ENCODE assay signal across 12 cellular contexts in genomic region chr7:155804431-155804831, GRCh38. TPM values are rescaled to one million over a fixed set of nuclear protein-coding genes. Genes with fewer than 3 reads are reported as not detected.
DNase-seq lines count a peak whose midpoint lies in the region; FAIRE-seq and TF ChIP-seq lines count a peak whose summit lies in the region.
"Had no signal": no experiment of that assay in that cellular context is flagged by ENCODE, and none has a peak within 500 bp of the region (broad histone marks: within the 10 kb centered on the region; RNA-seq: fewer than 3 reads in every experiment).

No MANE protein-coding gene starts in this region.

- H3K79me2 ChIP-seq in ACC112 (ENCODE audit: control insufficient read depth, insufficient read depth, low read length, unreplicated experiment) = no peaks in the 10 kb centered on the region
- H3K79me2 ChIP-seq in GM23248 (ENCODE audit: insufficient read depth) = no peaks in the 10 kb centered on the region
- no peaks in the 10 kb centered on the region for H3K79me2 ChIP-seq in astrocyte (ENCODE audit: insufficient read depth, low read length)

- no peaks in the 10 kb centered on the region for H3K9me2 ChIP-seq in GM23248 (ENCODE audit: insufficient read depth)

- no peak for DNase-seq in GM23248
- no peak for DNase-seq in astrocyte (ENCODE audit: low read depth)
- DNase-seq in mesothelial cell of epicardium (ENCODE audit: low spot score in 2 of 2, unreplicated experiment in 2 of 2) = no peak
- no peak for DNase-seq in NOMO-1 treated with dmso at 0.1 percent for 144 hours (lab: John Stamatoyannopoulos, UW; ENCODE audit: unreplicated experiment)
- no peak for DNase-seq in Calu3
- DNase-seq in stimulated activated naive CD4-positive, alpha-beta T cell treated with Interleukin-2 at 50 U/mL for 16 hours (lab: John Stamatoyannopoulos, UW) = no peak
- no peak for DNase-seq in stimulated activated CD4-positive, alpha-beta T cell treated with anti-CD3 and anti-CD28 coated beads, Interleukin-2, amount 100 ng/mL, for 48 hours
- DNase-seq: natural killer cell had no signal

- H3K36me3 ChIP-seq in ACC112 (ENCODE audit: insufficient read depth, low read length) = no peaks in the 10 kb centered on the region
- no peaks in the 10 kb centered on the region for H3K36me3 ChIP-seq in GM23248 (ENCODE audit: low read depth)
- H3K36me3 ChIP-seq in astrocyte (ENCODE audit: insufficient read depth, low read length) = no peaks in the 10 kb centered on the region

- H2AFZ ChIP-seq in ACC112 (ENCODE audit: low read length, unreplicated experiment) (no peak overlapping the region), GM23248 (peak overlapping the region; percentile 64; the same call in 1 of the 2 replicates), astrocyte (ENCODE audit: low read depth, low read length) (no peak overlapping the region)

- peaks cover 5% of the 10 kb centered on the region for H3K9me3 Mint-ChIP-seq in astrocyte (ENCODE audit: unreplicated experiment)
- no peaks in the 10 kb centered on the region for H3K9me3 Mint-ChIP-seq in mesothelial cell of epicardium
- no peaks in the 10 kb centered on the region for H3K9me3 Mint-ChIP-seq in Calu3 (ENCODE audit: low read depth, unreplicated experiment)
- H3K9me3 Mint-ChIP-seq: activated naive CD4-positive, alpha-beta T cell treated with anti-CD3 and anti-CD28 coated beads, Interleukin-2, amount 10 ng/mL, durations not matched to agents 7 days and 5 days; natural killer cell had no signal

- H3K27me3 Mint-ChIP-seq in astrocyte (ENCODE audit: low read depth, unreplicated experiment) (peaks cover 46% of the 10 kb centered on the region), mesothelial cell of epicardium (ENCODE audit: low read depth) (peaks cover 85% of the 10 kb centered on the region), Calu3 (ENCODE audit: unreplicated experiment) (peaks cover 10% of the 10 kb centered on the region)

- no peak for FAIRE-seq in astrocyte (lab: Jason Lieb, UNC)
- FAIRE-seq: TTC549 had no signal

- H3K9ac ChIP-seq in GM23248 = no peak overlapping the region
- no peak overlapping the region for H3K9ac ChIP-seq in astrocyte (ENCODE audit: low read length)

- peak overlapping the region; percentile 62 for H3K4me3 Mint-ChIP-seq in astrocyte (ENCODE audit: unreplicated experiment)
- H3K4me3 Mint-ChIP-seq in mesothelial cell of epicardium = peak overlapping the region; percentile 53
- no peak overlapping the region for H3K4me3 Mint-ChIP-seq in Calu3 (ENCODE audit: low read depth, unreplicated experiment)

- in situ Hi-C loops in GM23248 (cut with MboI) = no loop called here

- peaks cover 2% of the 10 kb centered on the region for H3K36me3 Mint-ChIP-seq in astrocyte (ENCODE audit: low read depth, unreplicated experiment)
- H3K36me3 Mint-ChIP-seq in mesothelial cell of epicardium = no peaks in the 10 kb centered on the region
- peaks cover 13% of the 10 kb centered on the region for H3K36me3 Mint-ChIP-seq in Calu3 (ENCODE audit: insufficient read depth, unreplicated experiment)
- H3K36me3 Mint-ChIP-seq: natural killer cell had no signal

- WGBS in GM23248 (ENCODE audit: low coverage in 1 of 2, low lambda C conversion rate in 2 of 2, missing lambda C conversion rate in 2 of 2), 2 experiments = 5 to 12% methylated on average over 12 to 17 of the region's 17 CpGs

- H3K27me3 ChIP-seq in ACC112 (ENCODE audit: insufficient read depth, low read length) = peaks cover 93% of the 10 kb centered on the region
- peaks cover 70% of the 10 kb centered on the region for H3K27me3 ChIP-seq in GM23248 (replicated peaks; ENCODE audit: insufficient read depth)
- H3K27me3 ChIP-seq in astrocyte (ENCODE audit: insufficient read depth, low read length) = peaks cover 59% of the 10 kb centered on the region

- H3K4me1 Mint-ChIP-seq in astrocyte (ENCODE audit: low read depth, unreplicated experiment) (peaks cover under 1% of the 10 kb centered on the region), mesothelial cell of epicardium (peaks cover 24% of the 10 kb centered on the region), Calu3 (ENCODE audit: low read depth, unreplicated experiment) (peaks cover 9% of the 10 kb centered on the region)
- H3K4me1 Mint-ChIP-seq: natural killer cell had no signal

- H4K20me1 ChIP-seq in GM23248 (ENCODE audit: insufficient read depth) (no peaks in the 10 kb centered on the region), astrocyte (ENCODE audit: insufficient read depth, low read length) (no peaks in the 10 kb centered on the region)

- H3K4me3 ChIP-seq in ACC112 (ENCODE audit: low read depth, low read length) (peak overlapping the region; percentile 79), GM23248 (peak overlapping the region; percentile 63), astrocyte (ENCODE audit: insufficient read depth, low read depth, low read length) (peak overlapping the region; percentile 44)

- H3K4me1 ChIP-seq in ACC112 (ENCODE audit: control insufficient read depth, insufficient read depth, low read length, unreplicated experiment) = peaks cover 6% of the 10 kb centered on the region
- H3K4me1 ChIP-seq in GM23248 (ENCODE audit: insufficient read depth) = 0 out of 2 replicates have a peak, but pooled peaks cover 7% of the 10 kb centered on the region
- peaks cover 19% of the 10 kb centered on the region for H3K4me1 ChIP-seq in astrocyte (ENCODE audit: insufficient read depth, low read length)

- intact Hi-C loops in Calu3 (cut with micrococcal nuclease; ENCODE audit: unreplicated experiment) = no loop called here

- BruUV-seq in Calu3 (replicated peaks; lab: Mats Ljungman, UMichigan) = no TSS peak

- H3K27ac Mint-ChIP-seq in astrocyte (ENCODE audit: unreplicated experiment) (no peak overlapping the region), mesothelial cell of epicardium (no peak overlapping the region), Calu3 (ENCODE audit: unreplicated experiment) (no peak overlapping the region)
- H3K27ac Mint-ChIP-seq: activated naive CD4-positive, alpha-beta T cell treated with anti-CD3 and anti-CD28 coated beads, Interleukin-2, amount 10 ng/mL, durations not matched to agents 7 days and 5 days; natural killer cell had no signal

- TF ChIP-seq CTCF in astrocyte (IDR thresholded peaks at IDR 0.05; ENCODE audit: insufficient read depth, low read depth, low read length) (no peak), mesothelial cell of epicardium (IDR thresholded peaks at IDR 0.05; ENCODE audit: unreplicated experiment) (no peak), Calu3 (IDR thresholded peaks at IDR 0.05; ENCODE audit: unreplicated experiment) (no peak)

- H3K4me2 ChIP-seq in GM23248 (ENCODE audit: unreplicated experiment) (peak overlapping the region; percentile 78), astrocyte (ENCODE audit: low read length) (peak overlapping the region; percentile 97)

- CTCF ChIA-PET in Calu3 (lab: Charles Lee) = no interaction called here

- no peak overlapping the region for H3K27ac ChIP-seq in ACC112 (ENCODE audit: low read depth, low read length)
- H3K27ac ChIP-seq in GM23248 = no peak overlapping the region
- no peak overlapping the region for H3K27ac ChIP-seq in astrocyte (ENCODE audit: low read depth, low read length)

- no peaks in the 10 kb centered on the region for H3F3A ChIP-seq in GM23248 (ENCODE audit: insufficient read depth)

- H3K9me3 ChIP-seq in GM23248 (ENCODE audit: low read depth) (no peaks in the 10 kb centered on the region), astrocyte (ENCODE audit: insufficient read depth, low read depth, low read length) (no peaks in the 10 kb centered on the region)

RNA-seq across cellular contexts. Expression of gene SHH, which starts 7.8 kb away (rescaled TPM):
- total RNA-seq in GM23248 (2014; rRNA removed; shearing (Covaris generic)) = not detected in 2 replicates
- not detected in 2 replicates for polyA plus RNA-seq in GM23248 (2016; fragmentation: Nextera tagmentation; extraction: Ambion mirVana)
- total RNA-seq in astrocyte = 0.16 and 0.79 TPM in 2 replicates
- 0.58 to 0.75 TPM (median 0.73 TPM) in 3 replicates for total RNA-seq in mesothelial cell of epicardium
- total RNA-seq in Calu3 (2022) = 0.66 and 1.1 TPM in 2 replicates
- total RNA-seq: esophagus mucosa, natural killer cell had no signal
